ENCODE assay signal across 29 cellular contexts in the genomic region with DNA sequence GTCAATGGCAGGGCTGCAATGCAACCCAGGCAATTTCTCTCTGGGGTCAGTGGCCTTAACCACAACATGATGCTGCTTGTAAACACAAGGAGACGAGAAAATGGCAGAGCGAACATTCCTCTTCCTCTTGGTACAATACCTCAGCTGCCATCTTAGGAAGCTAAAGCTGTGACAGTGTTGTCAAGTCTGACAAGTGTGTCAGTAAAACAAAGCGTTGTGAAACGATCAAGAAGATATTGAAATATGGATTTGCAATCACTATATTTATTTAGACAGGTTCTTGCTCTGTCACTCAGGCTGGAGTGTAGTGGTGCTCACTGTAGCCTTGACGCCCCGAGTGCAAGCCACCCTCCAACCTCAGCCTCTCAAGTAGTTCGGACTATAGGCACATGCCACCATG.
"Had no signal": no experiment of that assay in that cellular context is flagged by ENCODE, and none has a peak within 500 bp of the region (broad histone marks: within the 10 kb centered on the region; RNA-seq: fewer than 3 reads in every experiment).

No MANE protein-coding gene starts in this region.

- H3K4me1 ChIP-seq: parathyroid adenoma, psoas muscle, right lobe of liver, sigmoid colon, stomach, thyroid gland, tibial nerve, upper lobe of right lung, vagina had no signal

- H3K36me3 Mint-ChIP-seq: natural killer cell; stimulated activated effector memory CD8-positive, alpha-beta T cell treated with anti-CD3 and anti-CD28 coated beads, Interleukin-12 subunit alpha, Interleukin-12 subunit beta, amount 100 ng/mL, for 72 hours; type B pancreatic cell had no signal

- H3K4me1 Mint-ChIP-seq: natural killer cell; nephron; neural crest cell; stimulated activated effector memory CD8-positive, alpha-beta T cell treated with anti-CD3 and anti-CD28 coated beads, Interleukin-12 subunit alpha, Interleukin-12 subunit beta, amount 100 ng/mL, for 72 hours; stimulated activated naive B cell treated with anti-CD40 and anti-IgM and Interleukin-4, amounts not matched to agents 10 μg/mL and 1 μg/mL and 100 μg/mL, for 72 hours had no signal

- H3K27ac ChIP-seq: ovary, parathyroid adenoma, psoas muscle, right lobe of liver, sigmoid colon, stomach, thoracic aorta, thyroid gland, tibial nerve, upper lobe of right lung, vagina had no signal

- H3K4me3 ChIP-seq: ovary, psoas muscle, right lobe of liver, sigmoid colon, stomach, thoracic aorta, thyroid gland, tibial nerve, upper lobe of right lung, vagina had no signal

- FAIRE-seq: small intestine had no signal

- H3K9me3 Mint-ChIP-seq: natural killer cell; stimulated activated effector memory CD8-positive, alpha-beta T cell treated with anti-CD3 and anti-CD28 coated beads, Interleukin-12 subunit alpha, Interleukin-12 subunit beta, amount 100 ng/mL, for 72 hours had no signal

- H3K9ac ChIP-seq: parathyroid adenoma had no signal

- H3K4me3 Mint-ChIP-seq: naive thymus-derived CD4-positive, alpha-beta T cell; natural killer cell; nephron; neural crest cell; stimulated activated effector memory CD8-positive, alpha-beta T cell treated with anti-CD3 and anti-CD28 coated beads, Interleukin-12 subunit alpha, Interleukin-12 subunit beta, amount 100 ng/mL, for 72 hours; stimulated activated naive B cell treated with anti-CD40 and anti-IgM and Interleukin-4, amounts not matched to agents 10 μg/mL and 1 μg/mL and 100 μg/mL, for 72 hours; stimulated activated naive CD8-positive, alpha-beta T cell treated with anti-CD3 and anti-CD28 coated beads, Interleukin-15, Interleukin-2, amounts not matched to agents 100 ng/mL and 50 ng/mL, for 24 hours; type B pancreatic cell had no signal

- H3K27ac Mint-ChIP-seq: naive thymus-derived CD4-positive, alpha-beta T cell; natural killer cell; nephron; progenitor cell of endocrine pancreas; stimulated activated effector memory CD8-positive, alpha-beta T cell treated with anti-CD3 and anti-CD28 coated beads, Interleukin-12 subunit alpha, Interleukin-12 subunit beta, amount 100 ng/mL, for 72 hours; stimulated activated naive B cell treated with anti-CD40 and anti-IgM and Interleukin-4, amounts not matched to agents 10 μg/mL and 1 μg/mL and 100 μg/mL, for 72 hours; stimulated activated naive CD8-positive, alpha-beta T cell treated with anti-CD3 and anti-CD28 coated beads, Interleukin-15, Interleukin-2, amounts not matched to agents 100 ng/mL and 50 ng/mL, for 24 hours; type B pancreatic cell had no signal

- DNase-seq: naive thymus-derived CD4-positive, alpha-beta T cell; natural killer cell; occipital lobe; ovary; posterior cingulate gyrus; psoas muscle; right cardiac atrium; right lobe of liver; sigmoid colon; small intestine; stimulated activated CD4-positive, alpha-beta T cell treated with anti-CD3 and anti-CD28 coated beads, Interleukin-15, amount 100 ng/mL, for 24 hours; stimulated activated CD4-positive, alpha-beta T cell treated with anti-CD3 and anti-CD28 coated beads, Interleukin-2, amount 100 ng/mL, for 24 hours; stimulated activated CD4-positive, alpha-beta T cell treated with anti-CD3 and anti-CD28 coated beads, Interleukin-2, amount 100 ng/mL, for 48 hours; stimulated activated CD4-positive, alpha-beta T cell treated with anti-CD3 and anti-CD28 coated beads, Interleukin-4, amount 100 ng/mL, for 24 hours; stimulated activated naive B cell treated with anti-CD40 and anti-IgM and Interleukin-4, amounts not matched to agents 10 μg/mL and 1 μg/mL and 100 μg/mL, for 72 hours; stimulated activated naive CD4-positive, alpha-beta T cell treated with Interleukin-2 at 50 U/mL for 16 hours; stomach; thyroid gland; upper lobe of right lung had no signal

- H3K27me3 Mint-ChIP-seq: progenitor cell of endocrine pancreas; stimulated activated naive CD8-positive, alpha-beta T cell treated with anti-CD3 and anti-CD28 coated beads, Interleukin-15, Interleukin-2, amounts not matched to agents 100 ng/mL and 50 ng/mL, for 24 hours; type B pancreatic cell had no signal

- H3K9me3 ChIP-seq: ovary, psoas muscle, right lobe of liver, sigmoid colon, stomach, thoracic aorta, thyroid gland, tibial nerve, upper lobe of right lung, vagina had no signal

- H3K36me3 ChIP-seq: ovary, right lobe of liver, sigmoid colon, stomach, thoracic aorta, thyroid gland, tibial nerve, upper lobe of right lung, vagina had no signal

- H2AFZ ChIP-seq: parathyroid adenoma had no signal

- H3K27me3 ChIP-seq: ovary, right lobe of liver, sigmoid colon, stomach, thyroid gland, tibial nerve, upper lobe of right lung, vagina had no signal
